In genomic region chr17:47231334-47231733, GRCh38 we compare ENCODE assay signal across 22 cellular contexts. TPM values are rescaled to one million over a fixed set of nuclear protein-coding genes. Genes with fewer than 3 reads are reported as not detected.
"Had no signal": no experiment of that assay in that cellular context is flagged by ENCODE, and none has a peak within 500 bp of the region (broad histone marks: within the 10 kb centered on the region; RNA-seq: fewer than 3 reads in every experiment).

No MANE protein-coding gene starts in this region.

- H2AFZ ChIP-seq: neural progenitor cell had no signal

- H3K27me3 ChIP-seq: brain microvascular endothelial cell, right atrium auricular region, suprapubic skin, vagina had no signal

- ATAC-seq: activated naive CD8-positive, alpha-beta T cell treated with anti-CD3 and anti-CD28 coated beads, Interleukin-2, amount 50 U/mL, for 24 hours; activated T-cell treated with anti-CD3 and anti-CD28 coated beads, Interleukin-2, amount 50 U/mL, for 4 hours; left cardiac atrium; stimulated activated naive CD8-positive, alpha-beta T cell treated with anti-CD3 and anti-CD28 coated beads, Interleukin-15, amount 100 ng/mL, for 72 hours; WTC11 had no signal

- DNase-seq: activated CD4-positive, alpha-beta T cell treated with anti-CD3 and anti-CD28 coated beads, Interleukin-2, amount 10 ng/mL, durations not matched to agents 24 days and 14 days; activated CD8-positive, alpha-beta memory T cell treated with anti-CD3 and anti-CD28 coated beads, Interleukin-2, amount 50 U/mL, for 4 hours; activated naive CD4-positive, alpha-beta T cell treated with anti-CD3 and anti-CD28 coated beads for 36 hours; activated naive CD8-positive, alpha-beta T cell treated with anti-CD3 and anti-CD28 coated beads, Interleukin-2, amount 50 U/mL, for 24 hours; activated T-cell treated with anti-CD3 and anti-CD28 coated beads, Interleukin-2, amount 50 U/mL, for 4 hours; anterior cingulate cortex; brain microvascular endothelial cell; central memory CD4-positive, alpha-beta T cell; dorsolateral prefrontal cortex; foreskin fibroblast; left cardiac atrium; stimulated activated naive CD8-positive, alpha-beta T cell treated with anti-CD3 and anti-CD28 coated beads, Interleukin-15, amount 100 ng/mL, for 72 hours; trophoblast cell had no signal

- H3K4me3 ChIP-seq: dorsolateral prefrontal cortex, neural progenitor cell, right atrium auricular region, skin epidermis, suprapubic skin, vagina had no signal

- H3K9me3 ChIP-seq: right atrium auricular region, suprapubic skin, vagina had no signal

- H3K4me2 ChIP-seq: neural progenitor cell had no signal

- FAIRE-seq: colon had no signal

- H3K9ac ChIP-seq: neural progenitor cell had no signal

- H3K36me3 ChIP-seq: brain microvascular endothelial cell, neural progenitor cell, suprapubic skin, vagina had no signal

- H3K27ac ChIP-seq: dorsolateral prefrontal cortex, epithelial cell of prostate, neural progenitor cell, right atrium auricular region, suprapubic skin, vagina had no signal

RNA-seq across cellular contexts. Expression of gene MYL4, which starts 22.2 kb away (rescaled TPM):
- total RNA-seq: activated CD4-positive, alpha-beta T cell treated with anti-CD3 and anti-CD28 coated beads, Interleukin-2, amount 10 ng/mL, durations not matched to agents 24 days and 14 days; activated naive CD4-positive, alpha-beta T cell treated with anti-CD3 and anti-CD28 coated beads for 36 hours; activated T-cell treated with anti-CD3 and anti-CD28 coated beads, Interleukin-2, amount 50 U/mL, for 4 hours; suprapubic skin; vagina had no signal

RNA-seq across cellular contexts. Expression of gene ITGB3, which starts 22.3 kb away (rescaled TPM):
- total RNA-seq: activated CD4-positive, alpha-beta T cell treated with anti-CD3 and anti-CD28 coated beads, Interleukin-2, amount 10 ng/mL, durations not matched to agents 24 days and 14 days; activated naive CD4-positive, alpha-beta T cell treated with anti-CD3 and anti-CD28 coated beads for 36 hours; progenitor cell of endocrine pancreas had no signal
